In genomic region chr3:187167795-187168194, GRCh38 we compare ENCODE assay signal across 25 cellular contexts. TPM values are rescaled to one million over a fixed set of nuclear protein-coding genes. Genes with fewer than 3 reads are reported as not detected.
DNase-seq lines count a peak whose midpoint lies in the region; ATAC-seq and TF ChIP-seq lines count a peak whose summit lies in the region.
"Had no signal": no experiment of that assay in that cellular context is flagged by ENCODE, and none has a peak within 500 bp of the region (broad histone marks: within the 10 kb centered on the region; RNA-seq: fewer than 3 reads in every experiment).

No MANE protein-coding gene starts in this region.

- peaks cover 2% of the 10 kb centered on the region for H3K27me3 Mint-ChIP-seq in GM23338 (ENCODE audit: insufficient read depth, low read depth, poor library complexity)

- no peak for TF ChIP-seq CTCF in GM23338 (conservative IDR thresholded peaks at IDR 0.05; ENCODE audit: low read depth in 2 of 2)

- H3K9me3 Mint-ChIP-seq in GM23338 = peaks cover 3% of the 10 kb centered on the region; the same call in 1 of the 3 replicates
- H3K9me3 Mint-ChIP-seq: HFFc6 had no signal

- ATAC-seq in Right ventricle myocardium superior (ENCODE audit: poor library complexity) = peak; percentile 80
- no peak for ATAC-seq in GM21825 (IDR thresholded peaks at IDR 0.05; ENCODE audit: unreplicated experiment)
- no peak for ATAC-seq in GM23338

- no peak overlapping the region for H2AFZ ChIP-seq in GM23338

- no peaks in the 10 kb centered on the region for H3K27me3 ChIP-seq in GM23338 (ENCODE audit: insufficient read depth)
- H3K27me3 ChIP-seq: MG63 had no signal

- H3K4me1 Mint-ChIP-seq in GM23338 = peaks cover 20% of the 10 kb centered on the region

- peaks cover 10% of the 10 kb centered on the region for H3K79me2 ChIP-seq in GM23338 (replicated peaks; ENCODE audit: insufficient read depth)

- H3F3A ChIP-seq in GM23338 (replicated peaks; ENCODE audit: low read depth) = peaks cover 22% of the 10 kb centered on the region

- peaks cover 10% of the 10 kb centered on the region; the same call in 1 of the 2 replicates for H4K20me1 ChIP-seq in GM23338 (replicated peaks; ENCODE audit: insufficient read depth)

- DNase-seq in Right ventricle myocardium superior (peak; percentile 61), cardiac septum (ENCODE audit: low spot score) (no peak), inferior parietal cortex (ENCODE audit: extremely low spot score) (peak; percentile 6), superior temporal gyrus (ENCODE audit: extremely low spot score) (peak; percentile 13), medulla oblongata (ENCODE audit: extremely low spot score) (no peak), GM23338 (ENCODE audit: low spot score) (no peak), HuH-7 (ENCODE audit: low spot score) (no peak)
- DNase-seq: 8988T, ACHN, DMS153, DND-41, GOT3, HFFc6, KBM-7, MG63, NCI-H2029, NCI-H526 treated with DMSO at 0.1 percent for 48 hours, RPMI8226, SIG-M5 had no signal

- intact Hi-C loops in Right ventricle myocardium superior (cut with DNase I) (loop anchor here (10.0 kb wide), 1 partner anchor 243 kb away; no protein-coding TSS in a partner anchor), cardiac septum (cut with DNase I) (loop anchor here (5.0 kb wide), 2 partner anchors 60 to 235 kb away; partner anchors contain the start of gene ST6GAL1)

- peaks cover 10% of the 10 kb centered on the region; the same call in 2 of the 3 replicates for H3K36me3 Mint-ChIP-seq in GM23338 (ENCODE audit: low read depth)

- no peak overlapping the region for H3K4me2 ChIP-seq in GM23338

- H3K4me3 ChIP-seq in GM23338 = no peak overlapping the region
- H3K4me3 ChIP-seq: HAP-1, MG63, SK-N-MC had no signal

- H3K9me2 ChIP-seq in GM23338 (ENCODE audit: insufficient read depth) = no peaks in the 10 kb centered on the region

- no peak overlapping the region for H3K4me3 Mint-ChIP-seq in GM23338
- H3K4me3 Mint-ChIP-seq: HFFc6 had no signal

- no peak overlapping the region for H3K27ac ChIP-seq in GM23338 (ENCODE audit: low read depth)
- H3K27ac ChIP-seq: SK-N-MC had no signal

- H3K36me3 ChIP-seq in GM23338 (ENCODE audit: insufficient read depth) = peaks cover 11% of the 10 kb centered on the region
- H3K36me3 ChIP-seq: HAP-1, MG63 had no signal

- no peak overlapping the region for H3K27ac Mint-ChIP-seq in GM23338
- H3K27ac Mint-ChIP-seq: HFFc6 had no signal

- peaks cover 30% of the 10 kb centered on the region for H3K4me1 ChIP-seq in GM23338 (ENCODE audit: insufficient read depth)

TF ChIP-seq in GM23338, 12 proteins besides CTCF, POLR2A, EP300 and RAD21:
- no peak for TF ChIP-seq ZNF462 (CRISPR knock-in tag; IDR thresholded peaks at IDR 0.05)
- no peak for TF ChIP-seq EZH2 (IDR thresholded peaks at IDR 0.05; ENCODE audit: low read depth, unreplicated experiment)
- TF ChIP-seq NANOG (IDR thresholded peaks at IDR 0.05; ENCODE audit: borderline replicate concordance) = no peak
- TF ChIP-seq CREB1 (CRISPR knock-in tag; IDR thresholded peaks at IDR 0.05; ENCODE audit: low read depth) = no peak

RNA-seq across cellular contexts. Expression of gene RPL39L, which starts 28.5 kb away (rescaled TPM):
- total RNA-seq in Right ventricle myocardium superior (3.1 TPM), cardiac septum (5.4 TPM)
- 70.6 and 73.8 TPM in 2 replicates for total RNA-seq in GM23338 (2014; rRNA removed; shearing (Covaris generic))
- 149 and 155 TPM in 2 replicates for polyA plus RNA-seq in GM23338 (2016; fragmentation: Nextera tagmentation; extraction: Ambion mirVana)

RNA-seq across cellular contexts. Expression of gene RTP1, which starts 29.5 kb away (rescaled TPM):
- total RNA-seq in Right ventricle myocardium superior = not detected
- not detected for total RNA-seq in cardiac septum
- total RNA-seq in GM23338 (2014; rRNA removed; shearing (Covaris generic)) = 4.4 and 5.9 TPM in 2 replicates
- 5.4 and 6.3 TPM in 2 replicates for polyA plus RNA-seq in GM23338 (2016; fragmentation: Nextera tagmentation; extraction: Ambion mirVana)
- total RNA-seq: HFFc6, LHCN-M2, NCI-H460 had no signal
- polyA plus RNA-seq: BJ had no signal

Comparison
In these comparisons a context has a peak if more than half of its experiments do, and no peak if none do; other contexts are left out.
1. DNase-seq: peak in Right ventricle myocardium superior (single experiment), inferior parietal cortex (single experiment) and superior temporal gyrus (single experiment); none in cardiac septum (single experiment), medulla oblongata (single experiment), GM23338 (single experiment) and HuH-7 (single experiment).
2. RNA of gene RPL39L, which starts 28.5 kb away (total RNA-seq): 70.6 to 73.8 TPM in GM23338; 5.4 TPM in cardiac septum (single experiment) and 3.1 TPM in Right ventricle myocardium superior (single experiment); every median in the first group is over 10 times any median in the second.